ENCODE assay signal across 8 cellular contexts in genomic region chr12:113208041-113208934, GRCh38. TPM values are rescaled to one million over a fixed set of nuclear protein-coding genes. Genes with fewer than 3 reads are reported as not detected.
DNase-seq lines count a peak whose midpoint lies in the region; ATAC-seq, FAIRE-seq and TF ChIP-seq lines count a peak whose summit lies in the region.

No MANE protein-coding gene starts in this region.

- intact Hi-C loops in left ventricle myocardium superior (cut with micrococcal nuclease): no loop called here

- DNase-seq in GM12891 (ENCODE audit: insufficient read length, low spot score) (peak; percentile 54), Kasumi-1 (lab: John Stamatoyannopoulos, UW) (peak; percentile 92 to 95), left ventricle myocardium superior (peak; percentile 54), HuH-7.5 (ENCODE audit: low spot score) (no peak), MG63 (no peak)
- DNase-seq in activated CD8-positive, alpha-beta memory T cell treated with anti-CD3 and anti-CD28 coated beads, Interleukin-2, amount 50 U/mL, for 24 hours (ENCODE audit: extremely low read depth): peak; percentile 25
- peak; percentile 13 for DNase-seq in stimulated activated naive CD4-positive, alpha-beta T cell treated with Interleukin-2 at 50 U/mL for 16 hours (lab: John Stamatoyannopoulos, UW)

- peak; percentile 66 for ATAC-seq in GM21737 (IDR thresholded peaks at IDR 0.05; ENCODE audit: unreplicated experiment)
- peak; percentile 80 for ATAC-seq in left ventricle myocardium superior

- H3K27me3 ChIP-seq in MG63: no peaks in the 10 kb centered on the region

- H3K36me3 ChIP-seq in MG63: no peaks in the 10 kb centered on the region

- no peaks in the 10 kb centered on the region for H3K9me3 ChIP-seq in MG63

- peak; percentile 54; the same call in 1 of the 2 replicates for TF ChIP-seq POLR2A in GM12891 (IDR thresholded peaks at IDR 0.05; ENCODE audit: low read depth, low read length)

- FAIRE-seq in GM12891 (lab: Jason Lieb, UNC): peak; percentile 99

- H3K4me3 ChIP-seq in MG63: no peak overlapping the region

TF ChIP-seq in GM12891, 5 proteins besides CTCF, POLR2A, EP300 and RAD21:
- peak; percentile 22; the same call in 1 of the 2 replicates for TF ChIP-seq POLR2AphosphoS5 (IDR thresholded peaks at IDR 0.05; ENCODE audit: low read depth, low read length)
- TF ChIP-seq SPI1 (IDR thresholded peaks at IDR 0.05; ENCODE audit: low read depth, low read length): peak; percentile 72
- TF ChIP-seq PAX5 (IDR thresholded peaks at IDR 0.05; ENCODE audit: insufficient read depth, low read length, severe bottlenecking): no peak
- TF ChIP-seq TAF1 (IDR thresholded peaks at IDR 0.05; ENCODE audit: low read depth, low read length): no peak
- peak; percentile 94 for TF ChIP-seq POU2F2 (IDR thresholded peaks at IDR 0.05; ENCODE audit: low read depth, low read length)

RNA-seq across cellular contexts. Expression of gene TPCN1, which starts 13.0 kb away (rescaled TPM):
- 16.4 TPM for polyA plus RNA-seq in GM12891 (2012; ENCODE audit: low read depth, missing spikeins)
- total RNA-seq in left ventricle myocardium superior: 145 TPM
- 3.9 and 5.4 TPM in 2 replicates for total RNA-seq in MG63 (2014; rRNA removed; shearing (Covaris generic); ENCODE audit: low replicate concordance)

RNA-seq across cellular contexts. Expression of gene RITA1, which starts 22.8 kb away (rescaled TPM):
- polyA plus RNA-seq in GM12891 (2012; ENCODE audit: low read depth, missing spikeins): 15.9 TPM
- 19.5 TPM for total RNA-seq in left ventricle myocardium superior
- total RNA-seq in MG63 (2014; rRNA removed; shearing (Covaris generic); ENCODE audit: low replicate concordance): 34.4 and 38.6 TPM in 2 replicates

RNA-seq across cellular contexts. Expression of gene DDX54, which starts 23.0 kb away (rescaled TPM):
- polyA plus RNA-seq in GM12891 (2012; ENCODE audit: low read depth, missing spikeins): 48.2 TPM
- 33.8 TPM for total RNA-seq in left ventricle myocardium superior
- total RNA-seq in MG63 (2014; rRNA removed; shearing (Covaris generic); ENCODE audit: low replicate concordance): 80.5 and 82.0 TPM in 2 replicates

RNA-seq across cellular contexts. Expression of gene CFAP73, which starts 58.8 kb away (rescaled TPM):
- polyA plus RNA-seq in GM12891 (2012; ENCODE audit: low read depth, missing spikeins): 0.54 TPM
- total RNA-seq in left ventricle myocardium superior: not detected
- not detected in 2 replicates for total RNA-seq in MG63 (2014; rRNA removed; shearing (Covaris generic); ENCODE audit: low replicate concordance)

Comparison
In these comparisons a context has a peak if more than half of its experiments do, and no peak if none do; other contexts are left out.
1. DNase-seq: peak in GM12891 (single experiment), Kasumi-1 (2 of 2), activated CD8-positive, alpha-beta memory T cell treated with anti-CD3 and anti-CD28 coated beads, Interleukin-2, amount 50 U/mL, for 24 hours (single experiment), left ventricle myocardium superior (single experiment) and stimulated activated naive CD4-positive, alpha-beta T cell treated with Interleukin-2 at 50 U/mL for 16 hours (single experiment); none in HuH-7.5 (single experiment) and MG63 (single experiment).
2. RNA of gene TPCN1, which starts 13.0 kb away (total RNA-seq): 145 TPM in left ventricle myocardium superior (single experiment); 3.9 to 5.4 TPM in MG63; every median in the first group is over 10 times any median in the second.